In the genomic region with DNA sequence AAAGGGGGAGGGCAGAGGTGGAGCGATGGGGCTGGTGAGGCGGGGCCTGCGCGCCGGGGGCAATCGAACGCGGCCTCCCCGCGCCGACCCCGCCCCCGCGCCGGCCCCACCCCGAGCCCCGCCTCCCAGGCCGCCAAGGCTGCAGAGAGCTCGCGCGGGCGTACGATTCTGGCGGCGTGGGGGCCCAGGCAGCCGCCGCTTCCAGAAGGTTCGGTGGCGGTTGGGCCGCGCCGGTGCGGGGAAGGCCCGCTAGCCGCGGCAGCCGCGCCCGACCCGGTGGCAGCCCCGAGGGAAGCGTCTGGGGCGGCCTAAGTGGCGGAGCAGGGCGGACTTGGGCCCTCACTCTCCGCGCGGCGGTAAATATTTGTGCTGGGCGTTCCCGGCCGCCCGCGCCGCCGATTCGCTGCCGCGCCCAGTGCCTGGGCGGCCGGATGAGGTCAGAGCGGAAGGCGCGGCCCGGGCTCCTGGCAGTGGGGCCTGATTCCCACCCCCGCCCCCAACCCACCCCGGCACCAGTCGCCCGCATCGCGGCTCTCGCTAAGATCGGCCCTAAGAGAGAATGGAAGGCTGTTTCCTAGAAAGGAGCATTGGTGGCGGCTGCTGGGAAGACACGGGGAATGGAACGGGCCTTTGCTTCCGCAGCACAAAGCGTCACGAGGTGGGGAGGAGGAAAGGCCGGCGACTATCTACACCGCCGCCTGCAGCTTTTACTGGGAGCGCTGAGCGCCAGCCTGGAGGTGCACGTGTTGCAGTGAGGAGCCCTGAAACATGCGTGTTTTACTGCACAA, we compare ENCODE assay signal across 1 cellular context.
TF ChIP-seq lines count a peak whose summit lies in the region.

A gene with protein sequence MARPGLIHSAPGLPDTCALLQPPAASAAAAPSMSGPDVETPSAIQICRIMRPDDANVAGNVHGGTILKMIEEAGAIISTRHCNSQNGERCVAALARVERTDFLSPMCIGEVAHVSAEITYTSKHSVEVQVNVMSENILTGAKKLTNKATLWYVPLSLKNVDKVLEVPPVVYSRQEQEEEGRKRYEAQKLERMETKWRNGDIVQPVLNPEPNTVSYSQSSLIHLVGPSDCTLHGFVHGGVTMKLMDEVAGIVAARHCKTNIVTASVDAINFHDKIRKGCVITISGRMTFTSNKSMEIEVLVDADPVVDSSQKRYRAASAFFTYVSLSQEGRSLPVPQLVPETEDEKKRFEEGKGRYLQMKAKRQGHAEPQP (minus strand): TSS at position 368 of the 788 bp plus-strand sequence. CDS start 368 bp downstream, outside the sequence.

TF ChIP-seq in K562, 482 proteins besides CTCF, POLR2A, EP300 and RAD21 (continued from another document and continues in another):
- no peak for TF ChIP-seq ZNF717 (CRISPR knock-in tag; IDR thresholded peaks at IDR 0.05)
- TF ChIP-seq ZNF41 (CRISPR knock-in tag; conservative IDR thresholded peaks at IDR 0.05), result no peak
- TF ChIP-seq, protein P1, sequence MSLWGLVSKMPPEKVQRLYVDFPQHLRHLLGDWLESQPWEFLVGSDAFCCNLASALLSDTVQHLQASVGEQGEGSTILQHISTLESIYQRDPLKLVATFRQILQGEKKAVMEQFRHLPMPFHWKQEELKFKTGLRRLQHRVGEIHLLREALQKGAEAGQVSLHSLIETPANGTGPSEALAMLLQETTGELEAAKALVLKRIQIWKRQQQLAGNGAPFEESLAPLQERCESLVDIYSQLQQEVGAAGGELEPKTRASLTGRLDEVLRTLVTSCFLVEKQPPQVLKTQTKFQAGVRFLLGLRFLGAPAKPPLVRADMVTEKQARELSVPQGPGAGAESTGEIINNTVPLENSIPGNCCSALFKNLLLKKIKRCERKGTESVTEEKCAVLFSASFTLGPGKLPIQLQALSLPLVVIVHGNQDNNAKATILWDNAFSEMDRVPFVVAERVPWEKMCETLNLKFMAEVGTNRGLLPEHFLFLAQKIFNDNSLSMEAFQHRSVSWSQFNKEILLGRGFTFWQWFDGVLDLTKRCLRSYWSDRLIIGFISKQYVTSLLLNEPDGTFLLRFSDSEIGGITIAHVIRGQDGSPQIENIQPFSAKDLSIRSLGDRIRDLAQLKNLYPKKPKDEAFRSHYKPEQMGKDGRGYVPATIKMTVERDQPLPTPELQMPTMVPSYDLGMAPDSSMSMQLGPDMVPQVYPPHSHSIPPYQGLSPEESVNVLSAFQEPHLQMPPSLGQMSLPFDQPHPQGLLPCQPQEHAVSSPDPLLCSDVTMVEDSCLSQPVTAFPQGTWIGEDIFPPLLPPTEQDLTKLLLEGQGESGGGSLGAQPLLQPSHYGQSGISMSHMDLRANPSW (CRISPR knock-in tag; IDR thresholded peaks at IDR 0.05), result 0 out of 2 replicates have a peak, but pooled peaks have one; percentile 20
- TF ChIP-seq, protein P2, sequence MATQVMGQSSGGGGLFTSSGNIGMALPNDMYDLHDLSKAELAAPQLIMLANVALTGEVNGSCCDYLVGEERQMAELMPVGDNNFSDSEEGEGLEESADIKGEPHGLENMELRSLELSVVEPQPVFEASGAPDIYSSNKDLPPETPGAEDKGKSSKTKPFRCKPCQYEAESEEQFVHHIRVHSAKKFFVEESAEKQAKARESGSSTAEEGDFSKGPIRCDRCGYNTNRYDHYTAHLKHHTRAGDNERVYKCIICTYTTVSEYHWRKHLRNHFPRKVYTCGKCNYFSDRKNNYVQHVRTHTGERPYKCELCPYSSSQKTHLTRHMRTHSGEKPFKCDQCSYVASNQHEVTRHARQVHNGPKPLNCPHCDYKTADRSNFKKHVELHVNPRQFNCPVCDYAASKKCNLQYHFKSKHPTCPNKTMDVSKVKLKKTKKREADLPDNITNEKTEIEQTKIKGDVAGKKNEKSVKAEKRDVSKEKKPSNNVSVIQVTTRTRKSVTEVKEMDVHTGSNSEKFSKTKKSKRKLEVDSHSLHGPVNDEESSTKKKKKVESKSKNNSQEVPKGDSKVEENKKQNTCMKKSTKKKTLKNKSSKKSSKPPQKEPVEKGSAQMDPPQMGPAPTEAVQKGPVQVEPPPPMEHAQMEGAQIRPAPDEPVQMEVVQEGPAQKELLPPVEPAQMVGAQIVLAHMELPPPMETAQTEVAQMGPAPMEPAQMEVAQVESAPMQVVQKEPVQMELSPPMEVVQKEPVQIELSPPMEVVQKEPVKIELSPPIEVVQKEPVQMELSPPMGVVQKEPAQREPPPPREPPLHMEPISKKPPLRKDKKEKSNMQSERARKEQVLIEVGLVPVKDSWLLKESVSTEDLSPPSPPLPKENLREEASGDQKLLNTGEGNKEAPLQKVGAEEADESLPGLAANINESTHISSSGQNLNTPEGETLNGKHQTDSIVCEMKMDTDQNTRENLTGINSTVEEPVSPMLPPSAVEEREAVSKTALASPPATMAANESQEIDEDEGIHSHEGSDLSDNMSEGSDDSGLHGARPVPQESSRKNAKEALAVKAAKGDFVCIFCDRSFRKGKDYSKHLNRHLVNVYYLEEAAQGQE (CRISPR knock-in tag; IDR thresholded peaks at IDR 0.05; ENCODE audit: low read depth), result peak; percentile 76; the same call in 1 of the 2 replicates
- no peak for TF ChIP-seq NR2F6 (CRISPR knock-in tag; IDR thresholded peaks at IDR 0.05)
- no peak for TF ChIP-seq EWSR1 (IDR thresholded peaks at IDR 0.05; ENCODE audit: borderline replicate concordance, low read depth, partially characterized antibody)
- TF ChIP-seq, protein P3, sequence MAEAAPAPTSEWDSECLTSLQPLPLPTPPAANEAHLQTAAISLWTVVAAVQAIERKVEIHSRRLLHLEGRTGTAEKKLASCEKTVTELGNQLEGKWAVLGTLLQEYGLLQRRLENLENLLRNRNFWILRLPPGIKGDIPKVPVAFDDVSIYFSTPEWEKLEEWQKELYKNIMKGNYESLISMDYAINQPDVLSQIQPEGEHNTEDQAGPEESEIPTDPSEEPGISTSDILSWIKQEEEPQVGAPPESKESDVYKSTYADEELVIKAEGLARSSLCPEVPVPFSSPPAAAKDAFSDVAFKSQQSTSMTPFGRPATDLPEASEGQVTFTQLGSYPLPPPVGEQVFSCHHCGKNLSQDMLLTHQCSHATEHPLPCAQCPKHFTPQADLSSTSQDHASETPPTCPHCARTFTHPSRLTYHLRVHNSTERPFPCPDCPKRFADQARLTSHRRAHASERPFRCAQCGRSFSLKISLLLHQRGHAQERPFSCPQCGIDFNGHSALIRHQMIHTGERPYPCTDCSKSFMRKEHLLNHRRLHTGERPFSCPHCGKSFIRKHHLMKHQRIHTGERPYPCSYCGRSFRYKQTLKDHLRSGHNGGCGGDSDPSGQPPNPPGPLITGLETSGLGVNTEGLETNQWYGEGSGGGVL (CRISPR knock-in tag; IDR thresholded peaks at IDR 0.05), result no peak
- TF ChIP-seq RBM17 (IDR thresholded peaks at IDR 0.05; ENCODE audit: borderline replicate concordance, low read depth, low read length), result no peak
- TF ChIP-seq, protein P4, sequence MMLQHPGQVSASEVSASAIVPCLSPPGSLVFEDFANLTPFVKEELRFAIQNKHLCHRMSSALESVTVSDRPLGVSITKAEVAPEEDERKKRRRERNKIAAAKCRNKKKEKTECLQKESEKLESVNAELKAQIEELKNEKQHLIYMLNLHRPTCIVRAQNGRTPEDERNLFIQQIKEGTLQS (IDR thresholded peaks at IDR 0.05), result peak; percentile 45; the same call in 1 of the 2 replicates
- TF ChIP-seq, protein P4 (CRISPR knock-in tag; conservative IDR thresholded peaks at IDR 0.05), result peak; percentile 47; the same call in 1 of the 2 replicates
- TF ChIP-seq POLR2H (tag; IDR thresholded peaks at IDR 0.05; ENCODE audit: low read depth), result peak; percentile 85
- TF ChIP-seq XRCC4 (IDR thresholded peaks at IDR 0.05; ENCODE audit: extremely low read depth, insufficient read depth, insufficient read length), result no peak
- TF ChIP-seq SRSF3 (IDR thresholded peaks at IDR 0.05; ENCODE audit: insufficient read depth, low read length), result no peak
- no peak for TF ChIP-seq ZKSCAN3 (CRISPR knock-in tag; IDR thresholded peaks at IDR 0.05)
- no peak for TF ChIP-seq SMAD2 (IDR thresholded peaks at IDR 0.05; ENCODE audit: low read depth, low read length)
- TF ChIP-seq NRF1 (conservative IDR thresholded peaks at IDR 0.05 in 1 of 2, IDR thresholded peaks at IDR 0.05 in 1 of 2), result peak; percentile 80 to 81; a peak in 3 of 4 replicates
- TF ChIP-seq NCOA4 (IDR thresholded peaks at IDR 0.05; ENCODE audit: partially characterized antibody), result no peak
- peak; percentile 69 for TF ChIP-seq PRPF4 (IDR thresholded peaks at IDR 0.05; ENCODE audit: insufficient read depth, low read depth, low read length, poor library complexity, severe bottlenecking)
- TF ChIP-seq, protein P5, sequence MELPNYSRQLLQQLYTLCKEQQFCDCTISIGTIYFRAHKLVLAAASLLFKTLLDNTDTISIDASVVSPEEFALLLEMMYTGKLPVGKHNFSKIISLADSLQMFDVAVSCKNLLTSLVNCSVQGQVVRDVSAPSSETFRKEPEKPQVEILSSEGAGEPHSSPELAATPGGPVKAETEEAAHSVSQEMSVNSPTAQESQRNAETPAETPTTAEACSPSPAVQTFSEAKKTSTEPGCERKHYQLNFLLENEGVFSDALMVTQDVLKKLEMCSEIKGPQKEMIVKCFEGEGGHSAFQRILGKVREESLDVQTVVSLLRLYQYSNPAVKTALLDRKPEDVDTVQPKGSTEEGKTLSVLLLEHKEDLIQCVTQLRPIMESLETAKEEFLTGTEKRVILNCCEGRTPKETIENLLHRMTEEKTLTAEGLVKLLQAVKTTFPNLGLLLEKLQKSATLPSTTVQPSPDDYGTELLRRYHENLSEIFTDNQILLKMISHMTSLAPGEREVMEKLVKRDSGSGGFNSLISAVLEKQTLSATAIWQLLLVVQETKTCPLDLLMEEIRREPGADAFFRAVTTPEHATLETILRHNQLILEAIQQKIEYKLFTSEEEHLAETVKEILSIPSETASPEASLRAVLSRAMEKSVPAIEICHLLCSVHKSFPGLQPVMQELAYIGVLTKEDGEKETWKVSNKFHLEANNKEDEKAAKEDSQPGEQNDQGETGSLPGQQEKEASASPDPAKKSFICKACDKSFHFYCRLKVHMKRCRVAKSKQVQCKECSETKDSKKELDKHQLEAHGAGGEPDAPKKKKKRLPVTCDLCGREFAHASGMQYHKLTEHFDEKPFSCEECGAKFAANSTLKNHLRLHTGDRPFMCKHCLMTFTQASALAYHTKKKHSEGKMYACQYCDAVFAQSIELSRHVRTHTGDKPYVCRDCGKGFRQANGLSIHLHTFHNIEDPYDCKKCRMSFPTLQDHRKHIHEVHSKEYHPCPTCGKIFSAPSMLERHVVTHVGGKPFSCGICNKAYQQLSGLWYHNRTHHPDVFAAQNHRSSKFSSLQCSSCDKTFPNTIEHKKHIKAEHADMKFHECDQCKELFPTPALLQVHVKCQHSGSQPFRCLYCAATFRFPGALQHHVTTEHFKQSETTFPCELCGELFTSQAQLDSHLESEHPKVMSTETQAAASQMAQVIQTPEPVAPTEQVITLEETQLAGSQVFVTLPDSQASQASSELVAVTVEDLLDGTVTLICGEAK (IDR thresholded peaks at IDR 0.05), result no peak; the same call in 1 of the 2 replicates
- TF ChIP-seq, protein P5 (CRISPR knock-in tag; IDR thresholded peaks at IDR 0.05), result no peak
- TF ChIP-seq, protein P6, sequence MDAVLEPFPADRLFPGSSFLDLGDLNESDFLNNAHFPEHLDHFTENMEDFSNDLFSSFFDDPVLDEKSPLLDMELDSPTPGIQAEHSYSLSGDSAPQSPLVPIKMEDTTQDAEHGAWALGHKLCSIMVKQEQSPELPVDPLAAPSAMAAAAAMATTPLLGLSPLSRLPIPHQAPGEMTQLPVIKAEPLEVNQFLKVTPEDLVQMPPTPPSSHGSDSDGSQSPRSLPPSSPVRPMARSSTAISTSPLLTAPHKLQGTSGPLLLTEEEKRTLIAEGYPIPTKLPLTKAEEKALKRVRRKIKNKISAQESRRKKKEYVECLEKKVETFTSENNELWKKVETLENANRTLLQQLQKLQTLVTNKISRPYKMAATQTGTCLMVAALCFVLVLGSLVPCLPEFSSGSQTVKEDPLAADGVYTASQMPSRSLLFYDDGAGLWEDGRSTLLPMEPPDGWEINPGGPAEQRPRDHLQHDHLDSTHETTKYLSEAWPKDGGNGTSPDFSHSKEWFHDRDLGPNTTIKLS (IDR thresholded peaks at IDR 0.05; ENCODE audit: borderline replicate concordance, low read depth), result peak; percentile 77
- 0 out of 2 replicates have a peak, but pooled peaks have one; percentile 6 for TF ChIP-seq SOX6 (IDR thresholded peaks at IDR 0.05)
- TF ChIP-seq, protein P7, sequence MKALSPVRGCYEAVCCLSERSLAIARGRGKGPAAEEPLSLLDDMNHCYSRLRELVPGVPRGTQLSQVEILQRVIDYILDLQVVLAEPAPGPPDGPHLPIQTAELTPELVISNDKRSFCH (CRISPR knock-in tag; IDR thresholded peaks at IDR 0.05), result no peak
- TF ChIP-seq, protein P7 (tag; IDR thresholded peaks at IDR 0.05), result no peak
- TF ChIP-seq, protein P8, sequence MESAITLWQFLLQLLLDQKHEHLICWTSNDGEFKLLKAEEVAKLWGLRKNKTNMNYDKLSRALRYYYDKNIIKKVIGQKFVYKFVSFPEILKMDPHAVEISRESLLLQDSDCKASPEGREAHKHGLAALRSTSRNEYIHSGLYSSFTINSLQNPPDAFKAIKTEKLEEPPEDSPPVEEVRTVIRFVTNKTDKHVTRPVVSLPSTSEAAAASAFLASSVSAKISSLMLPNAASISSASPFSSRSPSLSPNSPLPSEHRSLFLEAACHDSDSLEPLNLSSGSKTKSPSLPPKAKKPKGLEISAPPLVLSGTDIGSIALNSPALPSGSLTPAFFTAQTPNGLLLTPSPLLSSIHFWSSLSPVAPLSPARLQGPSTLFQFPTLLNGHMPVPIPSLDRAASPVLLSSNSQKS (CRISPR knock-in tag; IDR thresholded peaks at IDR 0.05), result no peak
- peak; percentile 13 for TF ChIP-seq ZFP36 (IDR thresholded peaks at IDR 0.05; ENCODE audit: low read depth, low read length, partially characterized antibody)
- TF ChIP-seq BRD4 (IDR thresholded peaks at IDR 0.05), result peak; percentile 67; the same call in 1 of the 2 replicates
